24 cellular contexts compared by ENCODE assay signal in the genomic region with DNA sequence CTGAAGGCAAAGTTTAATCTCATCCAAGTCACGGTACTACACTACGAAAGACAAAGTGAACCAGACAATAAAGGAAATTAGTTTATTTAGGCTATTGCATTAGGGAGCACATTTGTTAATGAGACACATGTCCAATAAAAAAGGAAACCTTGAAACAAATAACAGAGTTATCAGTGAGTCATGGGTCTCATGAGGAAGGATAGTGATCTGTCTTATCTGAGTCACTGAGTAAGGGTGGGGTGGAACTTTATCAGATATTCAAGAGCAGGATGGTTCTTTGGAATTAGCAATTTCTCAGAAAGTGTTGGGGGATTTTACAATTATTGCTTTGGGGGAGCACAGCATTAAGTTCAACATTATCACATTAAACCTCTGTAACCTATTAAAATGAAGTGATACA.
"Had no signal": no experiment of that assay in that cellular context is flagged by ENCODE, and none has a peak within 500 bp of the region (broad histone marks: within the 10 kb centered on the region; RNA-seq: fewer than 3 reads in every experiment).

No MANE protein-coding gene starts in this region.

- ATAC-seq: activated CD4-positive, CD25-positive, alpha-beta regulatory T cell treated with anti-CD3 and anti-CD28 coated beads, Interleukin-2, amount 50 U/mL, for 24 hours; activated CD8-positive, alpha-beta memory T cell treated with anti-CD3 and anti-CD28 coated beads, Interleukin-2, amount 10 ng/mL, durations not matched to agents 7 days and 5 days; effector memory CD8-positive, alpha-beta T cell; heart right ventricle; left lung; naive thymus-derived CD4-positive, alpha-beta T cell; right lobe of liver had no signal

- H3K4me2 ChIP-seq: smooth muscle cell had no signal

- H3K9me3 ChIP-seq: left lung, right lobe of liver, testis, uterus had no signal

- H3K4me3 ChIP-seq: dorsolateral prefrontal cortex, heart right ventricle, left lung, lung, right lobe of liver, smooth muscle cell, testis, uterus had no signal

- H3K27ac ChIP-seq: brain microvascular endothelial cell, dorsolateral prefrontal cortex, epithelial cell of prostate, heart right ventricle, left lung, right lobe of liver, testis, uterus, VCaP had no signal

- H3K4me1 ChIP-seq: heart right ventricle, left lung, right lobe of liver, testis, uterus had no signal

- H3K27me3 ChIP-seq: brain microvascular endothelial cell, heart right ventricle, left lung, right lobe of liver, testis, uterus had no signal

- H3K36me3 ChIP-seq: brain microvascular endothelial cell, heart right ventricle, left lung, right lobe of liver, uterus had no signal

- DNase-seq: activated CD4-positive, alpha-beta memory T cell treated with anti-CD3 and anti-CD28 coated beads, Interleukin-2, amount 10 ng/mL, durations not matched to agents 7 days and 5 days; activated CD4-positive, alpha-beta T cell treated with anti-CD3 and anti-CD28 coated beads, Interleukin-2, amount 10 ng/mL, durations not matched to agents 24 days and 14 days; activated CD8-positive, alpha-beta memory T cell treated with anti-CD3 and anti-CD28 coated beads, Interleukin-2, amount 10 ng/mL, durations not matched to agents 7 days and 5 days; activated effector memory CD4-positive, alpha-beta T cell treated with anti-CD3 and anti-CD28 coated beads, Interleukin-2, amount 50 U/mL, for 16 hours; activated T-cell treated with anti-CD3 and anti-CD28 coated beads for 4 hours; aorta; brain microvascular endothelial cell; dorsolateral prefrontal cortex; effector memory CD8-positive, alpha-beta T cell; heart right ventricle; left lung; naive thymus-derived CD4-positive, alpha-beta T cell; occipital lobe; right lobe of liver; stimulated activated CD4-positive, alpha-beta T cell treated with anti-CD3 and anti-CD28 coated beads, Interleukin-15, amount 100 ng/mL, for 24 hours; stimulated activated naive CD4-positive, alpha-beta T cell; testis; trophoblast cell; uterus had no signal
